12 cellular contexts compared by ENCODE assay signal in genomic region chr9:32351845-32352244, GRCh38. TPM values are rescaled to one million over a fixed set of nuclear protein-coding genes. Genes with fewer than 3 reads are reported as not detected.
DNase-seq lines count a peak whose midpoint lies in the region; ATAC-seq and TF ChIP-seq lines count a peak whose summit lies in the region.
"Had no signal": no experiment of that assay in that cellular context is flagged by ENCODE, and none has a peak within 500 bp of the region (broad histone marks: within the 10 kb centered on the region; RNA-seq: fewer than 3 reads in every experiment).

No MANE protein-coding gene starts in this region.

- no peak for TF ChIP-seq POLR2A in NB4 (IDR thresholded peaks at IDR 0.05; ENCODE audit: extremely low read depth, insufficient read length)

- H3K4me1 ChIP-seq in cardiac muscle cell (ENCODE audit: low read depth): no peaks in the 10 kb centered on the region

- POLR2A ChIA-PET in naive thymus-derived CD8-positive, alpha-beta T cell (lab: Charles Lee): no interaction called here

- H3K27me3 ChIP-seq in cardiac muscle cell: no peaks in the 10 kb centered on the region
- H3K27me3 ChIP-seq: stomach had no signal

- H3K36me3 ChIP-seq in cardiac muscle cell: no peaks in the 10 kb centered on the region
- H3K36me3 ChIP-seq: stomach had no signal

- DNase-seq in cardiac muscle cell (ENCODE audit: low read depth in 1 of 2, low spot score in 1 of 2) (peak; percentile 1 to 24), left ventricle myocardium superior (no peak), NB4 (ENCODE audit: low read depth) (peak; percentile 67), dermis blood vessel endothelial cell (peak; percentile 7), caudate nucleus (lab: John Stamatoyannopoulos, UW) (no peak), GM13976 (ENCODE audit: low spot score) (no peak)
- DNase-seq in activated T-helper 1 cell treated with anti-CD3 and anti-CD28 coated beads, Interleukin-12 subunit alpha, Interleukin-12 subunit beta, Interleukin-2, Interleukin-4 antibody, amounts not matched to agents 30 ng/mL and 10 ng/mL and 1 ng/mL, durations not matched to agents 14 hours and 24 hours and 36 hours (ENCODE audit: low spot score): no peak
- DNase-seq in naive thymus-derived CD8-positive, alpha-beta T cell: no peak
- DNase-seq: HCEC 1CT, NCI-H2171 treated with DMSO at 0.1 percent for 48 hours, stomach had no signal

- in situ Hi-C loops in GM13976 (cut with MboI; ENCODE audit: low sequenced_read_pairs, unreplicated experiment): no loop called here

- no peak overlapping the region for H3K27ac Mint-ChIP-seq in activated T-helper 1 cell treated with anti-CD3 and anti-CD28 coated beads, Interleukin-12 subunit alpha, Interleukin-12 subunit beta, Interleukin-2, Interleukin-4 antibody, amounts not matched to agents 30 ng/mL and 10 ng/mL and 1 ng/mL, durations not matched to agents 14 hours and 24 hours and 36 hours
- peak overlapping the region in 1 of 10 donors; percentile 1 for H3K27ac Mint-ChIP-seq in naive thymus-derived CD8-positive, alpha-beta T cell

- ATAC-seq in left ventricle myocardium superior: no peak
- no peak for ATAC-seq in naive thymus-derived CD8-positive, alpha-beta T cell

- no peaks in the 10 kb centered on the region for H3K36me3 Mint-ChIP-seq in activated T-helper 1 cell treated with anti-CD3 and anti-CD28 coated beads, Interleukin-12 subunit alpha, Interleukin-12 subunit beta, Interleukin-2, Interleukin-4 antibody, amounts not matched to agents 30 ng/mL and 10 ng/mL and 1 ng/mL, durations not matched to agents 14 hours and 24 hours and 36 hours (ENCODE audit: low read depth)
- H3K36me3 Mint-ChIP-seq in naive thymus-derived CD8-positive, alpha-beta T cell: no peaks in the 10 kb centered on the region

- no peak overlapping the region for H3K4me3 Mint-ChIP-seq in activated T-helper 1 cell treated with anti-CD3 and anti-CD28 coated beads, Interleukin-12 subunit alpha, Interleukin-12 subunit beta, Interleukin-2, Interleukin-4 antibody, amounts not matched to agents 30 ng/mL and 10 ng/mL and 1 ng/mL, durations not matched to agents 14 hours and 24 hours and 36 hours
- H3K4me3 Mint-ChIP-seq in naive thymus-derived CD8-positive, alpha-beta T cell: no peak overlapping the region
- H3K4me3 Mint-ChIP-seq: central memory CD8-positive, alpha-beta T cell had no signal

- H3K9me3 Mint-ChIP-seq in activated T-helper 1 cell treated with anti-CD3 and anti-CD28 coated beads, Interleukin-12 subunit alpha, Interleukin-12 subunit beta, Interleukin-2, Interleukin-4 antibody, amounts not matched to agents 30 ng/mL and 10 ng/mL and 1 ng/mL, durations not matched to agents 14 hours and 24 hours and 36 hours: no peaks in the 10 kb centered on the region
- H3K9me3 Mint-ChIP-seq in naive thymus-derived CD8-positive, alpha-beta T cell: no peaks in the 10 kb centered on the region
- H3K9me3 Mint-ChIP-seq: central memory CD8-positive, alpha-beta T cell had no signal

- no peak overlapping the region for H3K4me3 ChIP-seq in cardiac muscle cell
- H3K4me3 ChIP-seq in NB4 (ENCODE audit: low read depth, low read length): no peak overlapping the region
- H3K4me3 ChIP-seq: stomach had no signal

- no peaks in the 10 kb centered on the region for H3K4me1 Mint-ChIP-seq in activated T-helper 1 cell treated with anti-CD3 and anti-CD28 coated beads, Interleukin-12 subunit alpha, Interleukin-12 subunit beta, Interleukin-2, Interleukin-4 antibody, amounts not matched to agents 30 ng/mL and 10 ng/mL and 1 ng/mL, durations not matched to agents 14 hours and 24 hours and 36 hours (ENCODE audit: low read depth)
- H3K4me1 Mint-ChIP-seq in naive thymus-derived CD8-positive, alpha-beta T cell: no peaks in the 10 kb centered on the region
- H3K4me1 Mint-ChIP-seq: central memory CD8-positive, alpha-beta T cell had no signal

- peaks cover 10% of the 10 kb centered on the region for H3K27me3 Mint-ChIP-seq in activated T-helper 1 cell treated with anti-CD3 and anti-CD28 coated beads, Interleukin-12 subunit alpha, Interleukin-12 subunit beta, Interleukin-2, Interleukin-4 antibody, amounts not matched to agents 30 ng/mL and 10 ng/mL and 1 ng/mL, durations not matched to agents 14 hours and 24 hours and 36 hours (ENCODE audit: insufficient read depth)
- H3K27me3 Mint-ChIP-seq in naive thymus-derived CD8-positive, alpha-beta T cell: peaks cover 0 to 7% (median 2%) of the 10 kb centered on the region in 5 donors
- H3K27me3 Mint-ChIP-seq: central memory CD8-positive, alpha-beta T cell had no signal

- intact Hi-C loops in left ventricle myocardium superior (cut with micrococcal nuclease): no loop called here
- intact Hi-C loops in activated T-helper 1 cell treated with anti-CD3 and anti-CD28 coated beads, Interleukin-12 subunit alpha, Interleukin-12 subunit beta, Interleukin-2, Interleukin-4 antibody, amounts not matched to agents 30 ng/mL and 10 ng/mL and 1 ng/mL, durations not matched to agents 14 hours and 24 hours and 36 hours (cut with micrococcal nuclease): no loop called here

- H3K27ac ChIP-seq in cardiac muscle cell: no peak overlapping the region
- no peak overlapping the region for H3K27ac ChIP-seq in caudate nucleus (ENCODE audit: low read depth, low read length)
- H3K27ac ChIP-seq: stomach had no signal

- H3K9me3 ChIP-seq in cardiac muscle cell (ENCODE audit: low read depth): no peaks in the 10 kb centered on the region
- H3K9me3 ChIP-seq: stomach had no signal

- TF ChIP-seq CTCF in cardiac muscle cell (IDR thresholded peaks at IDR 0.05; ENCODE audit: low read depth, low read length): peak; percentile 21
- peak; percentile 72 for TF ChIP-seq CTCF in NB4 (IDR thresholded peaks at IDR 0.05; ENCODE audit: low read depth, low read length)
- TF ChIP-seq CTCF in GM13976 (IDR thresholded peaks at IDR 0.05; ENCODE audit: borderline replicate concordance, control extremely low read depth, extremely low read depth, insufficient read depth, missing control alignments): no peak

RNA-seq across cellular contexts. Expression of gene ACO1, which starts 32.6 kb away (rescaled TPM):
- total RNA-seq in cardiac muscle cell (42.1 and 42.9 TPM in 2 replicates), left ventricle myocardium superior (62.1 TPM), dermis blood vessel endothelial cell (61.8 and 73.3 TPM in 2 replicates)
- polyA plus RNA-seq in cardiac muscle cell: 51.5 and 56.8 TPM in 2 replicates
- total RNA-seq in activated T-helper 1 cell treated with anti-CD3 and anti-CD28 coated beads, Interleukin-12 subunit alpha, Interleukin-12 subunit beta, Interleukin-2, Interleukin-4 antibody, amounts not matched to agents 30 ng/mL and 10 ng/mL and 1 ng/mL, durations not matched to agents 14 hours and 24 hours and 36 hours: 5.6 and 6.9 TPM in 2 replicates
- 10 to 100 TPM; 10.3 to 11.0 TPM for total RNA-seq in naive thymus-derived CD8-positive, alpha-beta T cell
- polyA plus RNA-seq in naive thymus-derived CD8-positive, alpha-beta T cell: 10 to 100 TPM in 2 of 3 donors, 1 to 10 TPM in 1; 8.3 to 14.5 (median 13.1) TPM

Comparison
In these comparisons a context has a peak if more than half of its experiments do, and no peak if none do; other contexts are left out.
1. DNase-seq: peak in cardiac muscle cell (2 of 2), NB4 (single experiment) and dermis blood vessel endothelial cell (single experiment); none in left ventricle myocardium superior (single experiment), caudate nucleus (0 of 61), activated T-helper 1 cell treated with anti-CD3 and anti-CD28 coated beads, Interleukin-12 subunit alpha, Interleukin-12 subunit beta, Interleukin-2, Interleukin-4 antibody, amounts not matched to agents 30 ng/mL and 10 ng/mL and 1 ng/mL, durations not matched to agents 14 hours and 24 hours and 36 hours (single experiment), GM13976 (single experiment) and naive thymus-derived CD8-positive, alpha-beta T cell (0 of 10).